In the genomic region with DNA sequence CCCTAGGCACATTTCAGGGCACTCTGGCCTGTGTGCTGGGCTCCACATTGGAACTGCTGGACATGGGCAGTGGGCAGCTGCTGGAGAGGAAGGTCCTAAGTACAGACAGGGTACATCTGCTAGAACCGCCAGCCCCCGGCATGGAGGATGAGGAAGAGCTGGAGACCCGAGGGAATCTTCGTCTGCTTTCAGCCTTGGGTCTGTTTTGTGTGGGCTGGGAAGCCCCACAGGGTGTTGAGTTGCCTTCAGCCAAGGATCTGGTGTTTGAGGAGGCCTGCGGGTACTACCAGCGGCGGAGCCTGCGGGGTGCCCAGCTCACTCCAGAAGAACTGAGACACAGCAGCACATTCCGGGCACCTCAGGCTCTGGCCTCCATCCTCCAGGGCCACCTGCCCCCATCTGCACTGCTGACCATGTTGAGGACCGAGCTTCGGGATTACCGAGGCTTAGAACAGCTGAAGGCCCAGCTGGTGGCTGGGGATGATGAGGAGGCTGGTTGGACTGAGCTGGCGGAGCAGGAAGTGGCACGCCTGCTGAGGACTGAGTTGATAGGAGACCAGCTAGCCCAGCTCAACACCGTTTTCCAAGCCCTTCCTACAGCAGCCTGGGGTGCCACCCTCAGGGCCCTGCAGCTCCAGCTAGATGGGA, we compare ENCODE assay signal across 1 cellular context.
TF ChIP-seq lines count a peak whose summit lies in the region.

No MANE protein-coding gene starts in this region.

TF ChIP-seq in GM12878, 131 proteins besides CTCF, POLR2A, EP300 and RAD21:
- TF ChIP-seq NR2C1 (IDR thresholded peaks at IDR 0.05) (no peak), POU2F2 (IDR thresholded peaks at IDR 0.05; ENCODE audit: borderline replicate concordance, low read depth, low read length) (no peak), TARDBP (IDR thresholded peaks at IDR 0.05; ENCODE audit: borderline replicate concordance) (no peak), RCOR1 (conservative IDR thresholded peaks at IDR 0.05; ENCODE audit: low read depth, low read length) (no peak)
- TF ChIP-seq, protein P1, sequence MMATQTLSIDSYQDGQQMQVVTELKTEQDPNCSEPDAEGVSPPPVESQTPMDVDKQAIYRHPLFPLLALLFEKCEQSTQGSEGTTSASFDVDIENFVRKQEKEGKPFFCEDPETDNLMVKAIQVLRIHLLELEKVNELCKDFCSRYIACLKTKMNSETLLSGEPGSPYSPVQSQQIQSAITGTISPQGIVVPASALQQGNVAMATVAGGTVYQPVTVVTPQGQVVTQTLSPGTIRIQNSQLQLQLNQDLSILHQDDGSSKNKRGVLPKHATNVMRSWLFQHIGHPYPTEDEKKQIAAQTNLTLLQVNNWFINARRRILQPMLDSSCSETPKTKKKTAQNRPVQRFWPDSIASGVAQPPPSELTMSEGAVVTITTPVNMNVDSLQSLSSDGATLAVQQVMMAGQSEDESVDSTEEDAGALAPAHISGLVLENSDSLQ (IDR thresholded peaks at IDR 0.05), result no peak
- TF ChIP-seq, protein P2, sequence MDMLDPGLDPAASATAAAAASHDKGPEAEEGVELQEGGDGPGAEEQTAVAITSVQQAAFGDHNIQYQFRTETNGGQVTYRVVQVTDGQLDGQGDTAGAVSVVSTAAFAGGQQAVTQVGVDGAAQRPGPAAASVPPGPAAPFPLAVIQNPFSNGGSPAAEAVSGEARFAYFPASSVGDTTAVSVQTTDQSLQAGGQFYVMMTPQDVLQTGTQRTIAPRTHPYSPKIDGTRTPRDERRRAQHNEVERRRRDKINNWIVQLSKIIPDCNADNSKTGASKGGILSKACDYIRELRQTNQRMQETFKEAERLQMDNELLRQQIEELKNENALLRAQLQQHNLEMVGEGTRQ (IDR thresholded peaks at IDR 0.05; ENCODE audit: borderline replicate concordance, low read depth, low read length), result no peak
- TF ChIP-seq, protein P3, sequence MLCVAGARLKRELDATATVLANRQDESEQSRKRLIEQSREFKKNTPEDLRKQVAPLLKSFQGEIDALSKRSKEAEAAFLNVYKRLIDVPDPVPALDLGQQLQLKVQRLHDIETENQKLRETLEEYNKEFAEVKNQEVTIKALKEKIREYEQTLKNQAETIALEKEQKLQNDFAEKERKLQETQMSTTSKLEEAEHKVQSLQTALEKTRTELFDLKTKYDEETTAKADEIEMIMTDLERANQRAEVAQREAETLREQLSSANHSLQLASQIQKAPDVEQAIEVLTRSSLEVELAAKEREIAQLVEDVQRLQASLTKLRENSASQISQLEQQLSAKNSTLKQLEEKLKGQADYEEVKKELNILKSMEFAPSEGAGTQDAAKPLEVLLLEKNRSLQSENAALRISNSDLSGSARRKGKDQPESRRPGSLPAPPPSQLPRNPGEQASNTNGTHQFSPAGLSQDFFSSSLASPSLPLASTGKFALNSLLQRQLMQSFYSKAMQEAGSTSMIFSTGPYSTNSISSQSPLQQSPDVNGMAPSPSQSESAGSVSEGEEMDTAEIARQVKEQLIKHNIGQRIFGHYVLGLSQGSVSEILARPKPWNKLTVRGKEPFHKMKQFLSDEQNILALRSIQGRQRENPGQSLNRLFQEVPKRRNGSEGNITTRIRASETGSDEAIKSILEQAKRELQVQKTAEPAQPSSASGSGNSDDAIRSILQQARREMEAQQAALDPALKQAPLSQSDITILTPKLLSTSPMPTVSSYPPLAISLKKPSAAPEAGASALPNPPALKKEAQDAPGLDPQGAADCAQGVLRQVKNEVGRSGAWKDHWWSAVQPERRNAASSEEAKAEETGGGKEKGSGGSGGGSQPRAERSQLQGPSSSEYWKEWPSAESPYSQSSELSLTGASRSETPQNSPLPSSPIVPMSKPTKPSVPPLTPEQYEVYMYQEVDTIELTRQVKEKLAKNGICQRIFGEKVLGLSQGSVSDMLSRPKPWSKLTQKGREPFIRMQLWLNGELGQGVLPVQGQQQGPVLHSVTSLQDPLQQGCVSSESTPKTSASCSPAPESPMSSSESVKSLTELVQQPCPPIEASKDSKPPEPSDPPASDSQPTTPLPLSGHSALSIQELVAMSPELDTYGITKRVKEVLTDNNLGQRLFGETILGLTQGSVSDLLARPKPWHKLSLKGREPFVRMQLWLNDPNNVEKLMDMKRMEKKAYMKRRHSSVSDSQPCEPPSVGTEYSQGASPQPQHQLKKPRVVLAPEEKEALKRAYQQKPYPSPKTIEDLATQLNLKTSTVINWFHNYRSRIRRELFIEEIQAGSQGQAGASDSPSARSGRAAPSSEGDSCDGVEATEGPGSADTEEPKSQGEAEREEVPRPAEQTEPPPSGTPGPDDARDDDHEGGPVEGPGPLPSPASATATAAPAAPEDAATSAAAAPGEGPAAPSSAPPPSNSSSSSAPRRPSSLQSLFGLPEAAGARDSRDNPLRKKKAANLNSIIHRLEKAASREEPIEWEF (IDR thresholded peaks at IDR 0.05; ENCODE audit: insufficient replicate concordance, low read depth, low read length), result no peak
- TF ChIP-seq, protein P4, sequence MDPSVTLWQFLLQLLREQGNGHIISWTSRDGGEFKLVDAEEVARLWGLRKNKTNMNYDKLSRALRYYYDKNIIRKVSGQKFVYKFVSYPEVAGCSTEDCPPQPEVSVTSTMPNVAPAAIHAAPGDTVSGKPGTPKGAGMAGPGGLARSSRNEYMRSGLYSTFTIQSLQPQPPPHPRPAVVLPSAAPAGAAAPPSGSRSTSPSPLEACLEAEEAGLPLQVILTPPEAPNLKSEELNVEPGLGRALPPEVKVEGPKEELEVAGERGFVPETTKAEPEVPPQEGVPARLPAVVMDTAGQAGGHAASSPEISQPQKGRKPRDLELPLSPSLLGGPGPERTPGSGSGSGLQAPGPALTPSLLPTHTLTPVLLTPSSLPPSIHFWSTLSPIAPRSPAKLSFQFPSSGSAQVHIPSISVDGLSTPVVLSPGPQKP (IDR thresholded peaks at IDR 0.05; ENCODE audit: low read depth, low read length), result no peak
